Comparison of ENCODE assay signal across 17 cellular contexts in the genomic region with DNA sequence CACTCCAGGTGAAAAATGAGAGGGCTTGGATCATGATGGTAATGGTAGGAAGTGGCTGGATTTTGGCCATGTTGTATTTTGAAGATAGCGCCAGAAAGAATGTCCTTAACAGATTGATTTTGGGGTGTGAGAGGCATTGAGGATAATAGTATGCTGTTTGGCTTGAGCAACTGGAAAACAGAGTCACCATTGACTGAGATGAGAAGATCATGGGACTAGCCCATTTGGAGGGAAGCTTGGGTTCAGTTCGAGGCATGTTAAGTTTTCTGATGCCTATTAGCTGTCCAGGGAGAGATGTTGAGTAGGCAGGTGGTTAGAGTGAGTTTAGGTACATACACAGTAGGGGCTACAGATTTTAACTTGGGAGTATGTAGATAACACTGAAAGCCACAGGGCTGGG. TPM values are rescaled to one million over a fixed set of nuclear protein-coding genes. Genes with fewer than 3 reads are reported as not detected.
DNase-seq lines count a peak whose midpoint lies in the region; ATAC-seq, FAIRE-seq and TF ChIP-seq lines count a peak whose summit lies in the region.
"Had no signal": no experiment of that assay in that cellular context is flagged by ENCODE, and none has a peak within 500 bp of the region (broad histone marks: within the 10 kb centered on the region; RNA-seq: fewer than 3 reads in every experiment).

No MANE protein-coding gene starts in this region.

- TF ChIP-seq CTCF in endodermal cell (conservative IDR thresholded peaks at IDR 0.05), result no peak
- no peak for TF ChIP-seq CTCF in D721Med (IDR thresholded peaks at IDR 0.05; ENCODE audit: insufficient read depth, missing control alignments)
- TF ChIP-seq CTCF in coronary artery (IDR thresholded peaks at IDR 0.05), result no peak

- no peak for DNase-seq in activated T-cell treated with anti-CD3 and anti-CD28 coated beads, Interleukin-2, amount 50 U/mL, for 72 hours
- DNase-seq in activated T-cell treated with anti-CD3 and anti-CD28 coated beads, Interleukin-2, amount 50 U/mL, for 48 hours, result no peak
- DNase-seq in activated CD4-positive, alpha-beta memory T cell treated with anti-CD3 and anti-CD28 coated beads for 36 hours, result no peak
- no peak for DNase-seq in endodermal cell
- no peak for DNase-seq in stimulated activated naive CD8-positive, alpha-beta T cell treated with anti-CD3 and anti-CD28 coated beads, Interleukin-15, amount 100 ng/mL, for 72 hours
- DNase-seq in D721Med (ENCODE audit: insufficient read length, low spot score), result no peak
- DNase-seq in coronary artery (ENCODE audit: low spot score), result no peak
- DNase-seq: activated gamma-delta T cell treated with Interleukin-2 at 50 U/mL for 16 hours; EL; head of caudate nucleus; NCI-H1417 treated with DMSO at 0.1 percent for 48 hours; NCI-H774; stimulated activated naive CD4-positive, alpha-beta T cell had no signal

- no peak for ATAC-seq in activated T-cell treated with anti-CD3 and anti-CD28 coated beads, Interleukin-2, amount 50 U/mL, for 72 hours (replicated peaks in 1 of 2)
- ATAC-seq in stimulated activated naive CD8-positive, alpha-beta T cell treated with anti-CD3 and anti-CD28 coated beads, Interleukin-15, amount 100 ng/mL, for 72 hours, result no peak
- ATAC-seq in GM18511 (IDR thresholded peaks at IDR 0.05; ENCODE audit: unreplicated experiment), result no peak

- CTCF ChIA-PET in activated CD4-positive, alpha-beta memory T cell treated with anti-CD3 and anti-CD28 coated beads for 36 hours (lab: Charles Lee), result interaction anchor here (7.7 kb wide), 1 partner anchor 12 kb away, joined by 63 read pairs; no protein-coding TSS in a partner anchor

- peak overlapping the region; percentile 43 for H3K27ac Mint-ChIP-seq in activated T-cell treated with anti-CD3 and anti-CD28 coated beads, Interleukin-2, amount 50 U/mL, for 72 hours
- H3K27ac Mint-ChIP-seq in activated CD4-positive, alpha-beta memory T cell treated with anti-CD3 and anti-CD28 coated beads for 36 hours, result peak overlapping the region; percentile 67
- H3K27ac Mint-ChIP-seq in endodermal cell, result peak overlapping the region; percentile 18
- H3K27ac Mint-ChIP-seq in stimulated activated naive CD8-positive, alpha-beta T cell treated with anti-CD3 and anti-CD28 coated beads, Interleukin-15, amount 100 ng/mL, for 72 hours, result peak overlapping the region; percentile 90 to 93

- no peak overlapping the region for H3K9ac ChIP-seq in endodermal cell (ENCODE audit: extremely low read depth, low read length, poor library complexity, severe bottlenecking)

- 90 to 96% methylated on average over 2 of the region's 2 CpGs for WGBS in endodermal cell (ENCODE audit: insufficient coverage in 1 of 2, insufficient read length in 1 of 2), 2 experiments

- H3K27ac ChIP-seq in endodermal cell (ENCODE audit: low read depth, low read length) (no peak overlapping the region), coronary artery (no peak overlapping the region)

- H3K27me3 Mint-ChIP-seq in activated T-cell treated with anti-CD3 and anti-CD28 coated beads, Interleukin-2, amount 50 U/mL, for 72 hours (ENCODE audit: low read depth), result no peaks in the 10 kb centered on the region
- no peaks in the 10 kb centered on the region for H3K27me3 Mint-ChIP-seq in activated CD4-positive, alpha-beta memory T cell treated with anti-CD3 and anti-CD28 coated beads for 36 hours
- H3K27me3 Mint-ChIP-seq in endodermal cell (ENCODE audit: insufficient read depth), result no peaks in the 10 kb centered on the region
- no peaks in the 10 kb centered on the region for H3K27me3 Mint-ChIP-seq in stimulated activated naive CD8-positive, alpha-beta T cell treated with anti-CD3 and anti-CD28 coated beads, Interleukin-15, amount 100 ng/mL, for 72 hours

- FAIRE-seq in D721Med (lab: Jason Lieb, UNC), result no peak
- FAIRE-seq: TTC549, urothelium cell line had no signal

- H3K27me3 ChIP-seq in endodermal cell (ENCODE audit: control insufficient read depth, insufficient read depth, low read length, poor library complexity, severe bottlenecking), result no peaks in the 10 kb centered on the region

- no peaks in the 10 kb centered on the region for H3K9me3 ChIP-seq in endodermal cell (ENCODE audit: control insufficient read depth, low read length)

- H3K4me1 ChIP-seq in endodermal cell (ENCODE audit: control insufficient read depth, insufficient read depth, low read length), result no peaks in the 10 kb centered on the region

- H3K4me3 ChIP-seq in endodermal cell (ENCODE audit: low read length) (no peak overlapping the region), coronary artery (no peak overlapping the region)

- H3K36me3 ChIP-seq in endodermal cell (ENCODE audit: control insufficient read depth, insufficient read depth, low read length), result peaks cover 62% of the 10 kb centered on the region

- H3K4me3 Mint-ChIP-seq in activated T-cell treated with anti-CD3 and anti-CD28 coated beads, Interleukin-2, amount 50 U/mL, for 72 hours, result no peak overlapping the region
- no peak overlapping the region for H3K4me3 Mint-ChIP-seq in activated CD4-positive, alpha-beta memory T cell treated with anti-CD3 and anti-CD28 coated beads for 36 hours
- no peak overlapping the region for H3K4me3 Mint-ChIP-seq in endodermal cell
- H3K4me3 Mint-ChIP-seq in stimulated activated naive CD8-positive, alpha-beta T cell treated with anti-CD3 and anti-CD28 coated beads, Interleukin-15, amount 100 ng/mL, for 72 hours, result peak overlapping the region; percentile 13 to 93
- H3K4me3 Mint-ChIP-seq: neural crest cell had no signal

- POLR2A ChIA-PET in activated CD4-positive, alpha-beta memory T cell treated with anti-CD3 and anti-CD28 coated beads for 36 hours (lab: Charles Lee), result interaction anchor here (1.5 kb wide), 1 partner anchor 17 kb away, joined by 3 read pairs; no protein-coding TSS in a partner anchor

- intact Hi-C loops in activated CD4-positive, alpha-beta memory T cell treated with anti-CD3 and anti-CD28 coated beads for 36 hours (cut with micrococcal nuclease), result no loop called here

- H3K36me3 Mint-ChIP-seq in activated T-cell treated with anti-CD3 and anti-CD28 coated beads, Interleukin-2, amount 50 U/mL, for 72 hours (ENCODE audit: insufficient read depth in 2 of 2), result peaks cover 23 to 34% of the 10 kb centered on the region in 2 donors
- H3K36me3 Mint-ChIP-seq in activated CD4-positive, alpha-beta memory T cell treated with anti-CD3 and anti-CD28 coated beads for 36 hours, result peaks cover 49% of the 10 kb centered on the region
- H3K36me3 Mint-ChIP-seq in endodermal cell (ENCODE audit: low read depth), result peaks cover 53% of the 10 kb centered on the region

- no peaks in the 10 kb centered on the region for H3K9me3 Mint-ChIP-seq in activated T-cell treated with anti-CD3 and anti-CD28 coated beads, Interleukin-2, amount 50 U/mL, for 72 hours
- no peaks in the 10 kb centered on the region for H3K9me3 Mint-ChIP-seq in activated CD4-positive, alpha-beta memory T cell treated with anti-CD3 and anti-CD28 coated beads for 36 hours
- no peaks in the 10 kb centered on the region for H3K9me3 Mint-ChIP-seq in endodermal cell
- H3K9me3 Mint-ChIP-seq in stimulated activated naive CD8-positive, alpha-beta T cell treated with anti-CD3 and anti-CD28 coated beads, Interleukin-15, amount 100 ng/mL, for 72 hours, result no peaks in the 10 kb centered on the region
- H3K9me3 Mint-ChIP-seq: neural crest cell had no signal

- peaks cover 82% of the 10 kb centered on the region for H3K4me1 Mint-ChIP-seq in activated T-cell treated with anti-CD3 and anti-CD28 coated beads, Interleukin-2, amount 50 U/mL, for 72 hours (ENCODE audit: low read depth)
- peaks cover 70% of the 10 kb centered on the region for H3K4me1 Mint-ChIP-seq in activated CD4-positive, alpha-beta memory T cell treated with anti-CD3 and anti-CD28 coated beads for 36 hours (ENCODE audit: low read depth)
- H3K4me1 Mint-ChIP-seq in endodermal cell, result no peaks in the 10 kb centered on the region
- H3K4me1 Mint-ChIP-seq in stimulated activated naive CD8-positive, alpha-beta T cell treated with anti-CD3 and anti-CD28 coated beads, Interleukin-15, amount 100 ng/mL, for 72 hours, result peaks cover 98% of the 10 kb centered on the region

RNA-seq across cellular contexts. Expression of gene PLCG1, which starts 23.3 kb away (rescaled TPM):
- 100 to 1,000 TPM; 177 to 221 TPM for total RNA-seq in activated T-cell treated with anti-CD3 and anti-CD28 coated beads, Interleukin-2, amount 50 U/mL, for 72 hours
- 100 to 1,000 TPM; 133 to 139 TPM for total RNA-seq in activated CD4-positive, alpha-beta memory T cell treated with anti-CD3 and anti-CD28 coated beads for 36 hours
- 100 to 1,000 TPM; 227 to 257 TPM for total RNA-seq in endodermal cell
- 283 TPM for polyA plus RNA-seq in endodermal cell (2013, experiment 1 of 2)
- 237 TPM for polyA plus RNA-seq in endodermal cell (2013, experiment 2 of 2)

Comparison
In these comparisons a context has a peak if more than half of its experiments do, and no peak if none do; other contexts are left out.
1. H3K27ac Mint-ChIP-seq: peak in every context shown above with its lines; median percentile 92 in stimulated activated naive CD8-positive, alpha-beta T cell treated with anti-CD3 and anti-CD28 coated beads, Interleukin-15, amount 100 ng/mL, for 72 hours; 67 in activated CD4-positive, alpha-beta memory T cell treated with anti-CD3 and anti-CD28 coated beads for 36 hours; 43 in activated T-cell treated with anti-CD3 and anti-CD28 coated beads, Interleukin-2, amount 50 U/mL, for 72 hours; 18 in endodermal cell.
2. H3K4me3 Mint-ChIP-seq: peak in stimulated activated naive CD8-positive, alpha-beta T cell treated with anti-CD3 and anti-CD28 coated beads, Interleukin-15, amount 100 ng/mL, for 72 hours (2 of 2); none in activated T-cell treated with anti-CD3 and anti-CD28 coated beads, Interleukin-2, amount 50 U/mL, for 72 hours (0 of 2), activated CD4-positive, alpha-beta memory T cell treated with anti-CD3 and anti-CD28 coated beads for 36 hours (single experiment) and endodermal cell (single experiment).